ENCODE assay signal across 34 cellular contexts in the genomic region with DNA sequence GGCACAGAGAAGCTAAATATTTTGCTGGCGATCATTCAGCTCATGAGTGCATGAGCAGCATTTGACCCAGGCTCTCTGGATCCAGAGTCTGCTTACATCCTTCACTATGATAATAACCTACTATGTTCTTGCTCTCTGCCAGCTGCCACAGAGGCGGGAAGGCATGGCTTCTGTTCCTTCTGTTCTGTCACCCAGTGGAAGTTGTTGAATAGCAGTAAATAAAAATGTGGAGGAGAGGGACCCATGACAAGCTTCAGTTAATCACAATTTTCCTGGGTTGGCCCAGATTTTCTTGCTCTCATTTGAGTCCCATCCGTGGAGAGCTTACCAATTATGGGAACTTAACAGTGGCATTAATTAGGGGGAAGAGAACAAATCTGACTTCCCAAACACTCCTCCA.
"Had no signal": no experiment of that assay in that cellular context is flagged by ENCODE, and none has a peak within 500 bp of the region (broad histone marks: within the 10 kb centered on the region; RNA-seq: fewer than 3 reads in every experiment).

No MANE protein-coding gene starts in this region.

- H3K27ac ChIP-seq: adrenal gland, body of pancreas, brain microvascular endothelial cell, breast epithelium, VCaP had no signal

- H3K36me3 ChIP-seq: adrenal gland, brain microvascular endothelial cell, breast epithelium had no signal

- DNase-seq: activated B cell treated with CpG ODN at 0.5 μM for 24 hours; activated CD4-positive, alpha-beta memory T cell treated with anti-CD3 and anti-CD28 coated beads for 36 hours; activated CD4-positive, alpha-beta T cell treated with anti-CD3 and anti-CD28 coated beads for 4 hours; activated CD4-positive, alpha-beta T cell treated with anti-CD3 and anti-CD28 coated beads, Interleukin-2, amount 10 ng/mL, durations not matched to agents 24 days and 14 days; activated CD4-positive, alpha-beta T cell treated with anti-CD3 and anti-CD28 coated beads, Interleukin-2, amount 50 U/mL, for 1 hour; activated CD4-positive, alpha-beta T cell treated with anti-CD3 and anti-CD28 coated beads, Interleukin-2, amount 50 U/mL, for 4 hours; activated CD4-positive, CD25-positive, alpha-beta regulatory T cell treated with anti-CD3 and anti-CD28 coated beads, Interleukin-2, amount 50 U/mL, for 72 hours; activated CD8-positive, alpha-beta memory T cell treated with anti-CD3 and anti-CD28 coated beads, Interleukin-2, amount 50 U/mL, for 4 hours; activated CD8-positive, alpha-beta T cell treated with anti-CD3 and anti-CD28 coated beads for 36 hours; activated effector memory CD4-positive, alpha-beta T cell treated with anti-CD3 and anti-CD28 coated beads, Interleukin-2, amount 50 U/mL, for 16 hours; activated gamma-delta T cell treated with Interleukin-2 at 50 U/mL for 16 hours; activated naive CD4-positive, alpha-beta T cell; activated naive CD4-positive, alpha-beta T cell treated with anti-CD3 and anti-CD28 coated beads for 36 hours; activated naive CD4-positive, alpha-beta T cell treated with anti-CD3 and anti-CD28 coated beads, Interleukin-2, amount 50 U/mL, for 16 hours; activated naive CD8-positive, alpha-beta T cell treated with anti-CD3 and anti-CD28 coated beads for 36 hours; activated T-cell treated with anti-CD3 and anti-CD28 coated beads for 4 hours; activated T-cell treated with anti-CD3 and anti-CD28 coated beads, Interleukin-2, amount 50 U/mL, for 1 hour; activated T-cell treated with anti-CD3 and anti-CD28 coated beads, Interleukin-2, amount 50 U/mL, for 4 hours; activated T-cell treated with anti-CD3 and anti-CD28 coated beads, Interleukin-2, amount 50 U/mL, for 72 hours; adrenal gland; amniotic stem cell; aorta; body of pancreas; brain microvascular endothelial cell; central memory CD4-positive, alpha-beta T cell; T-helper 1 cell; T-helper 2 cell; T-helper 9 cell had no signal

- H3K4me3 ChIP-seq: adrenal gland, body of pancreas, breast epithelium had no signal

- H3K27me3 ChIP-seq: adrenal gland, body of pancreas, brain microvascular endothelial cell, breast epithelium had no signal

- ATAC-seq: activated CD8-positive, alpha-beta T cell treated with anti-CD3 and anti-CD28 coated beads for 36 hours; activated naive CD4-positive, alpha-beta T cell treated with anti-CD3 and anti-CD28 coated beads, Interleukin-2, amount 50 U/mL, for 72 hours; activated T-cell treated with anti-CD3 and anti-CD28 coated beads, Interleukin-2, amount 50 U/mL, for 4 hours; activated T-cell treated with anti-CD3 and anti-CD28 coated beads, Interleukin-2, amount 50 U/mL, for 72 hours; activated T-helper 17 cell treated with anti-CD3 and anti-CD28 coated beads, Interleukin-2, amount 50 U/mL, for 72 hours; body of pancreas had no signal

- H3K9me3 ChIP-seq: adrenal gland, body of pancreas, breast epithelium had no signal

- H3K4me1 ChIP-seq: adrenal gland, body of pancreas, breast epithelium had no signal

- FAIRE-seq: astrocyte, TTC549 had no signal
